Comparison of ENCODE assay signal across 21 cellular contexts in the genomic region with DNA sequence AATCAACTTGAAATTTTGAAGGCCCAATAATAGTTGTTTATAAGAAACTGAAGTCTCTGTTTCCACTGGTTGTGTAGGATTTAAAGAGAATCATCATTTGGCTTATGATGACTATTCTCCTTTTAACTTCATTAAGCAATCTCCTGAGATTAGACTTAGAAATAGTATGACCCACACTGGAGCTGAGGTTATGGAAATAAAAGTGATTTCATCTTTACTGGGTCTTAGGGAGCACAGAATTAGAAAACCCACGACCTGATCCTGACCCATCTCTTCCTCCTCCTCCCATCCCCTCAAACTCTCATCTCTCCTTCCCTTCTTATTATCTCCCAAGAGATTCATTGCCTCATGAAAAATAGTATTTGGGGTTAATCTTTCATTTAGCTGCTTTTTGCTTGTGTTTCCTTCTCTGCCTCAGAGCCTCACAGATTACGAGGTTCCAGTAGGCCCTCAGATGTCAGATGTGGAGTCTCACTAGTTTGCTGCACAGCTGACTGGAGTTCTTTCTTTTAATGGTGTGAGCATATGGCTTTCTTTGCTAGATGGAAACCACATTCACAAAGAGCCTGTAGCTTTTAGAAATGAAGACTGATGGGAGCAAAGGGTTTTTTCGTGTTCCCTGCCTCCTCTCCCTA.
DNase-seq lines count a peak whose midpoint lies in the region; ATAC-seq and TF ChIP-seq lines count a peak whose summit lies in the region.
"Had no signal": no experiment of that assay in that cellular context is flagged by ENCODE, and none has a peak within 500 bp of the region (broad histone marks: within the 10 kb centered on the region; RNA-seq: fewer than 3 reads in every experiment).

No MANE protein-coding gene starts in this region.

- H3K79me2 ChIP-seq in GM23248 (ENCODE audit: insufficient read depth) = no peaks in the 10 kb centered on the region
- H3K79me2 ChIP-seq in osteoblast (ENCODE audit: insufficient read depth, low read length) = no peaks in the 10 kb centered on the region

- H3K4me1 ChIP-seq in GM23248 (ENCODE audit: insufficient read depth) (peaks cover 52% of the 10 kb centered on the region), heart right ventricle (peaks cover 0 to 38% (median 14%) of the 10 kb centered on the region in 9 donors), osteoblast (ENCODE audit: insufficient read depth, low read length) (peaks cover 66% of the 10 kb centered on the region)
- H3K4me1 ChIP-seq: Peyer's patch had no signal

- no peaks in the 10 kb centered on the region for H3K36me3 Mint-ChIP-seq in T-helper 2 cell treated with Interferon-gamma antibody and Interleukin-4, amounts not matched to agents 5 μg/mL and 100 μg/mL, for 36 hours (ENCODE audit: low read depth)

- in situ Hi-C loops in GM23248 (cut with MboI) = no loop called here

- no peak overlapping the region for H3K27ac Mint-ChIP-seq in T-helper 2 cell treated with Interferon-gamma antibody and Interleukin-4, amounts not matched to agents 5 μg/mL and 100 μg/mL, for 36 hours
- H3K27ac Mint-ChIP-seq: CD4-positive, CD25-positive, alpha-beta regulatory T cell; H9; HFFc6 had no signal

- intact Hi-C loops in heart right ventricle (cut with DNase I) = loop anchor here in 1 of 10 donors (5.0 kb wide), 1 partner anchor 83 kb away; no protein-coding TSS in a partner anchor

- H3K9ac ChIP-seq in GM23248 = no peak overlapping the region

- H3K27ac ChIP-seq in GM23248 (no peak overlapping the region), heart right ventricle (peak overlapping the region in 4 of 10 donors; percentile 20 to 52 (median 30)), osteoblast (ENCODE audit: low read depth, low read length) (peak overlapping the region; percentile 30)
- H3K27ac ChIP-seq: Peyer's patch, SJSA1 had no signal

- H3K4me3 ChIP-seq in GM23248 (no peak overlapping the region), heart right ventricle (no peak overlapping the region), osteoblast (ENCODE audit: insufficient read depth, low read length) (no peak overlapping the region)
- H3K4me3 ChIP-seq in Jurkat, Clone E6-1 (ENCODE audit: low read length) = no peak overlapping the region
- H3K4me3 ChIP-seq: Peyer's patch, SJSA1 had no signal

- no peaks in the 10 kb centered on the region for H3K27me3 Mint-ChIP-seq in T-helper 2 cell treated with Interferon-gamma antibody and Interleukin-4, amounts not matched to agents 5 μg/mL and 100 μg/mL, for 36 hours (ENCODE audit: low read depth)
- H3K27me3 Mint-ChIP-seq: CD4-positive, CD25-positive, alpha-beta regulatory T cell had no signal

- WGBS in GM23248 (ENCODE audit: low coverage in 1 of 2, low lambda C conversion rate in 2 of 2, missing lambda C conversion rate in 2 of 2), 2 experiments = 73 to 81% methylated on average over 3 of the region's 3 CpGs
- WGBS in heart right ventricle, 2 donors = 80 to 84% methylated on average over 3 of the region's 3 CpGs

- H3K9me3 ChIP-seq in GM23248 (ENCODE audit: low read depth) (no peaks in the 10 kb centered on the region), heart right ventricle (no peaks in the 10 kb centered on the region), osteoblast (ENCODE audit: low read depth, low read length) (no peaks in the 10 kb centered on the region)
- H3K9me3 ChIP-seq: Peyer's patch, SJSA1 had no signal

- no peak overlapping the region for H2AFZ ChIP-seq in GM23248
- H2AFZ ChIP-seq in osteoblast (ENCODE audit: low read length) = no peak overlapping the region

- peak in 7 of 8 donors; percentile 70 to 89 (median 81) for ATAC-seq in heart right ventricle
- no peak for ATAC-seq in HG03025 (IDR thresholded peaks at IDR 0.05; ENCODE audit: low FRiP score, unreplicated experiment)

- no peaks in the 10 kb centered on the region for H3K9me2 ChIP-seq in GM23248 (ENCODE audit: insufficient read depth)

- H3K4me2 ChIP-seq in GM23248 (ENCODE audit: unreplicated experiment) = no peak overlapping the region
- no peak overlapping the region for H3K4me2 ChIP-seq in osteoblast (ENCODE audit: insufficient read depth, low read length)

- peaks cover 18% of the 10 kb centered on the region; the same call in 1 of the 2 replicates for H3F3A ChIP-seq in GM23248 (ENCODE audit: insufficient read depth)

- no peaks in the 10 kb centered on the region for H3K27me3 ChIP-seq in GM23248 (replicated peaks; ENCODE audit: insufficient read depth)
- H3K27me3 ChIP-seq in heart right ventricle = no peaks in the 10 kb centered on the region
- H3K27me3 ChIP-seq in osteoblast (ENCODE audit: insufficient read depth, low read length) = no peaks in the 10 kb centered on the region
- H3K27me3 ChIP-seq: Peyer's patch, SJSA1 had no signal

- H3K4me3 Mint-ChIP-seq in T-helper 2 cell treated with Interferon-gamma antibody and Interleukin-4, amounts not matched to agents 5 μg/mL and 100 μg/mL, for 36 hours = no peak overlapping the region
- H3K4me3 Mint-ChIP-seq: CD4-positive, CD25-positive, alpha-beta regulatory T cell; H9; HFFc6 had no signal

- H3K9me3 Mint-ChIP-seq in T-helper 2 cell treated with Interferon-gamma antibody and Interleukin-4, amounts not matched to agents 5 μg/mL and 100 μg/mL, for 36 hours = no peaks in the 10 kb centered on the region
- H3K9me3 Mint-ChIP-seq: CD4-positive, CD25-positive, alpha-beta regulatory T cell; H9; HFFc6 had no signal

- H4K20me1 ChIP-seq in GM23248 (ENCODE audit: insufficient read depth) (no peaks in the 10 kb centered on the region), osteoblast (ENCODE audit: insufficient read depth, low read length) (peaks cover 8% of the 10 kb centered on the region)

- H3K36me3 ChIP-seq in GM23248 (ENCODE audit: low read depth) (no peaks in the 10 kb centered on the region), heart right ventricle (peaks cover 0 to 5% (median 0%) of the 10 kb centered on the region in 9 donors), osteoblast (ENCODE audit: insufficient read depth, low read length) (no peaks in the 10 kb centered on the region)
- H3K36me3 ChIP-seq: Peyer's patch, SJSA1 had no signal

- DNase-seq in GM23248 (peak; percentile 57), heart right ventricle (no peak), osteoblast (ENCODE audit: insufficient read length, low spot score, missing footprints) (peak; percentile 31), SKM-1 (lab: John Stamatoyannopoulos, UW; ENCODE audit: unreplicated experiment) (no peak)
- DNase-seq in Jurkat, Clone E6-1 (ENCODE audit: low read depth, low spot score) = peak; percentile 26
- no peak for DNase-seq in T-helper 2 cell treated with Interferon-gamma antibody and Interleukin-4, amounts not matched to agents 5 μg/mL and 100 μg/mL, for 36 hours (ENCODE audit: low spot score)
- DNase-seq: CD4-positive, CD25-positive, alpha-beta regulatory T cell; DMS79 treated with DMSO at 0.1 percent for 48 hours; H9; HFFc6; KBM-7; MM.1S; NCI-H1092; NCI-H1436; NCI-H187 treated with DMSO at 0.1 percent for 48 hours; NCI-H345; NCI-H524; NCI-H774; Peyer's patch had no signal

- TF ChIP-seq CTCF in heart right ventricle (IDR thresholded peaks at IDR 0.05) (no peak), osteoblast (IDR thresholded peaks at IDR 0.05; ENCODE audit: extremely low read depth, low read depth, low read length) (no peak)

- H3K4me1 Mint-ChIP-seq in T-helper 2 cell treated with Interferon-gamma antibody and Interleukin-4, amounts not matched to agents 5 μg/mL and 100 μg/mL, for 36 hours (ENCODE audit: low read depth) = peaks cover 7% of the 10 kb centered on the region
- H3K4me1 Mint-ChIP-seq: H9 had no signal

Comparison
In these comparisons a context has a peak if more than half of its experiments do, and no peak if none do; other contexts are left out.
1. DNase-seq: peak in GM23248 (single experiment), Jurkat, Clone E6-1 (single experiment) and osteoblast (single experiment); none in heart right ventricle (0 of 2), SKM-1 (single experiment) and T-helper 2 cell treated with Interferon-gamma antibody and Interleukin-4, amounts not matched to agents 5 μg/mL and 100 μg/mL, for 36 hours (single experiment).